ENCODE assay signal across 8 cellular contexts in genomic region chr3:3200632-3201212, GRCh38. TPM values are rescaled to one million over a fixed set of nuclear protein-coding genes. Genes with fewer than 3 reads are reported as not detected.
A peak's percentile ranks its signal among the peaks of the same experiment; 100 is the strongest.
DNase-seq lines count a peak whose midpoint lies in the region; ATAC-seq lines count a peak whose summit lies in the region.

No MANE protein-coding gene starts in this region.

- no peak overlapping the region for H3K27ac Mint-ChIP-seq in activated naive CD4-positive, alpha-beta T cell treated with anti-CD3 and anti-CD28 coated beads for 36 hours

- H3K27me3 Mint-ChIP-seq in activated naive CD4-positive, alpha-beta T cell treated with anti-CD3 and anti-CD28 coated beads for 36 hours (ENCODE audit: low read depth): no peaks in the 10 kb centered on the region

- H3K4me1 Mint-ChIP-seq in activated naive CD4-positive, alpha-beta T cell treated with anti-CD3 and anti-CD28 coated beads for 36 hours (ENCODE audit: low read depth): peaks cover 19% of the 10 kb centered on the region

- CTCF ChIA-PET in activated naive CD4-positive, alpha-beta T cell treated with anti-CD3 and anti-CD28 coated beads for 36 hours (lab: Charles Lee): interaction anchor here (0.6 to 3.5 kb wide), 29 partner anchors 8 to 1092 kb away, joined by 3 to 32 read pairs (median 4); no protein-coding TSS in a partner anchor

- intact Hi-C loops in activated naive CD4-positive, alpha-beta T cell treated with anti-CD3 and anti-CD28 coated beads for 36 hours (cut with micrococcal nuclease): loop anchor here (1.0 to 2.0 kb wide), 3 partner anchors 798 to 1090 kb away; no protein-coding TSS in a partner anchor

- H3K9me3 Mint-ChIP-seq in activated naive CD4-positive, alpha-beta T cell treated with anti-CD3 and anti-CD28 coated beads for 36 hours: no peaks in the 10 kb centered on the region

- peak; percentile 73 for ATAC-seq in GM21723 (IDR thresholded peaks at IDR 0.05; ENCODE audit: unreplicated experiment)

- H3K27ac ChIP-seq in epithelial cell of prostate: no peak overlapping the region

- in situ Hi-C loops in KBM-7 (cut with MboI; ENCODE audit: low pct_unique_long_range_greater_than_20kb, low sequenced_read_pairs): no loop called here

- no peaks in the 10 kb centered on the region for H3K36me3 Mint-ChIP-seq in activated naive CD4-positive, alpha-beta T cell treated with anti-CD3 and anti-CD28 coated beads for 36 hours (ENCODE audit: low read depth)

- DNase-seq in activated naive CD4-positive, alpha-beta T cell treated with anti-CD3 and anti-CD28 coated beads for 36 hours: peak; percentile 57
- DNase-seq in activated naive CD4-positive, alpha-beta T cell treated with Interleukin-2 at 50 U/mL for 16 hours: no peak
- DNase-seq in KBM-7: peak; percentile 69
- peak; percentile 35 for DNase-seq in SHP77 treated with DMSO at 0.1 percent for 48 hours (lab: John Stamatoyannopoulos, UW)
- peak; percentile 24 for DNase-seq in epithelial cell of prostate (ENCODE audit: low read depth, low spot score)
- peak; percentile 77 for DNase-seq in myocyte (ENCODE audit: low read depth)
- DNase-seq in COR-L47 (lab: John Stamatoyannopoulos, UW): no peak

- no peak overlapping the region for H3K4me3 Mint-ChIP-seq in activated naive CD4-positive, alpha-beta T cell treated with anti-CD3 and anti-CD28 coated beads for 36 hours

RNA-seq across cellular contexts. Expression of gene CRBN, which starts 21.2 kb away (rescaled TPM):
- 10 to 100 TPM; 44.1 to 48.0 TPM for total RNA-seq in activated naive CD4-positive, alpha-beta T cell treated with anti-CD3 and anti-CD28 coated beads for 36 hours
- total RNA-seq in myocyte: 43.8 and 79.0 TPM in 2 replicates
- 16.9 TPM for polyA plus RNA-seq in myocyte (2012)

Comparison
In these comparisons a context has a peak if more than half of its experiments do, and no peak if none do; other contexts are left out.
1. DNase-seq: peak in activated naive CD4-positive, alpha-beta T cell treated with anti-CD3 and anti-CD28 coated beads for 36 hours (single experiment), KBM-7 (single experiment), SHP77 treated with DMSO at 0.1 percent for 48 hours (single experiment), epithelial cell of prostate (single experiment) and myocyte (single experiment); none in activated naive CD4-positive, alpha-beta T cell treated with Interleukin-2 at 50 U/mL for 16 hours (single experiment) and COR-L47 (single experiment).